1 cellular context compared by ENCODE assay signal in the genomic region with DNA sequence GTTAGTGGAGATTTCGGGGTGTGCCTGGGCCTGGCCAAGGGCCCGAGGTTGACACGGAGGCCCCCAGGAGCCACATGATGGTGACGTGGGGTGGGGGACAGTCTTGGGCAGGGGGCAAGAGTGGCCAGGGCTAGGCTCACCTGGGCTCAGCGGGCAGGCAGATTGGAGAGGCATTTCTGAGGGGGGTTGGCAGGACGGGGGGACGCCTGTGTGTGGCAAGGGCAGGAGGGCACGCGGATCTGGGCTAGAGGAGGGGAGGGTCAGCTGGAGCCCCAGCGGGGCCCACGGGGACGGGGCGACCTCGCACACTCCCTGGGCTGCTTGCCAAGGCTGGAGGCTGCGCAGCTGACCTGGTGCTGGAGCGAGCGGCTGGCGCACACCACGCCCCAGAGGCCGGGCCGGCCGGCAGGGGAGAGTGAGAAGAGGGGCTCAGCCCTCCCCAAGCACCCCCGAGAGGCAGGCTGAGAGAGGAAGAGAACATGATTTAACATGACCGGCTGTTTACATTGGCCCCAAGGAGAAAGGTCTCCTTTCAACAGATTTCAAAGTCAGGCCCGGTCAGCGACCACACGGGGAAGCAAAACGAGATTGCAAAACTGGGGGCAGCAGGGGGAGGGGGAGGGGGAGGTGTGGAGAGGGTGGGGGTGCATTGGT.
TF ChIP-seq lines count a peak whose summit lies in the region.

No MANE protein-coding gene starts in this region.

TF ChIP-seq in H1, 55 proteins besides CTCF, POLR2A, EP300 and RAD21:
- no peak for TF ChIP-seq MAX (IDR thresholded peaks at IDR 0.05)
- TF ChIP-seq, protein P1, sequence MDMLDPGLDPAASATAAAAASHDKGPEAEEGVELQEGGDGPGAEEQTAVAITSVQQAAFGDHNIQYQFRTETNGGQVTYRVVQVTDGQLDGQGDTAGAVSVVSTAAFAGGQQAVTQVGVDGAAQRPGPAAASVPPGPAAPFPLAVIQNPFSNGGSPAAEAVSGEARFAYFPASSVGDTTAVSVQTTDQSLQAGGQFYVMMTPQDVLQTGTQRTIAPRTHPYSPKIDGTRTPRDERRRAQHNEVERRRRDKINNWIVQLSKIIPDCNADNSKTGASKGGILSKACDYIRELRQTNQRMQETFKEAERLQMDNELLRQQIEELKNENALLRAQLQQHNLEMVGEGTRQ (IDR thresholded peaks at IDR 0.05; ENCODE audit: low read length), result no peak
- TF ChIP-seq JUN (IDR thresholded peaks at IDR 0.05; ENCODE audit: low read depth, low read length), result no peak
- no peak for TF ChIP-seq CBX5 (IDR thresholded peaks at IDR 0.05; ENCODE audit: low read depth, low read length)
- no peak for TF ChIP-seq FOSL1 (IDR thresholded peaks at IDR 0.05; ENCODE audit: insufficient read depth, low read depth, low read length)
- TF ChIP-seq HDAC2 (IDR thresholded peaks at IDR 0.05; ENCODE audit: borderline replicate concordance in 1 of 2, low read depth in 2 of 2, low read length in 2 of 2), result no peak
- TF ChIP-seq BACH1 (IDR thresholded peaks at IDR 0.05; ENCODE audit: low read length), result no peak
- no peak for TF ChIP-seq BRCA1 (IDR thresholded peaks at IDR 0.05; ENCODE audit: low read depth, low read length)
- TF ChIP-seq TAF1 (IDR thresholded peaks at IDR 0.05; ENCODE audit: low read depth, low read length), result no peak
- TF ChIP-seq, protein P2, sequence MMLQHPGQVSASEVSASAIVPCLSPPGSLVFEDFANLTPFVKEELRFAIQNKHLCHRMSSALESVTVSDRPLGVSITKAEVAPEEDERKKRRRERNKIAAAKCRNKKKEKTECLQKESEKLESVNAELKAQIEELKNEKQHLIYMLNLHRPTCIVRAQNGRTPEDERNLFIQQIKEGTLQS (IDR thresholded peaks at IDR 0.05; ENCODE audit: insufficient read depth, low read depth, low read length), result no peak
- no peak for TF ChIP-seq E2F6 (IDR thresholded peaks at IDR 0.05)
- no peak for TF ChIP-seq NRF1 (IDR thresholded peaks at IDR 0.05; ENCODE audit: low read depth, low read length)
- no peak for TF ChIP-seq CHD1 (IDR thresholded peaks at IDR 0.05; ENCODE audit: low read depth, low read length)
